8 cellular contexts compared by ENCODE assay signal in genomic region chr5:86971034-86971511, GRCh38.
A peak's percentile ranks its signal among the peaks of the same experiment; 100 is the strongest.
DNase-seq lines count a peak whose midpoint lies in the region; ATAC-seq and TF ChIP-seq lines count a peak whose summit lies in the region.

No MANE protein-coding gene starts in this region.

- no peak overlapping the region for H3K27ac ChIP-seq in 22Rv1

- in situ Hi-C loops in GM13977 (cut with MboI; ENCODE audit: low pct_unique_long_range_greater_than_20kb, low sequenced_read_pairs, unreplicated experiment), result no loop called here

- intact Hi-C loops in dendritic cell treated with granulocyte-macrophage colony-stimulating factor and Interleukin-4, amounts not matched to agents 40 ng/mL and 50 ng/mL, for 4 days (cut with micrococcal nuclease), result loop anchor here (1.0 to 5.0 kb wide), 2 partner anchors 42 to 441 kb away; partner anchors contain the start of gene CCNH

- peak; percentile 2 for DNase-seq in GM13977 (ENCODE audit: low spot score)
- DNase-seq in HuH-7 (ENCODE audit: low spot score), result peak; percentile 2
- no peak for DNase-seq in stimulated activated effector memory CD8-positive, alpha-beta T cell treated with anti-CD3 and anti-CD28 coated beads, Interleukin-12 subunit alpha, Interleukin-12 subunit beta, amount 100 ng/mL, for 72 hours (ENCODE audit: low spot score in 2 of 2)
- no peak for DNase-seq in activated gamma-delta T cell (lab: John Stamatoyannopoulos, UW)
- no peak for DNase-seq in amniotic stem cell (lab: John Stamatoyannopoulos, UW)

- TF ChIP-seq CTCF in 22Rv1 (IDR thresholded peaks at IDR 0.05) (peak; percentile 38), GM13977 (IDR thresholded peaks at IDR 0.05; ENCODE audit: extremely low read depth, insufficient read depth, missing control alignments) (peak; percentile 31)

- peak; percentile 50 for ATAC-seq in stimulated activated effector memory CD8-positive, alpha-beta T cell treated with anti-CD3 and anti-CD28 coated beads, Interleukin-12 subunit alpha, Interleukin-12 subunit beta, amount 100 ng/mL, for 72 hours
- ATAC-seq in HG02571 (IDR thresholded peaks at IDR 0.05; ENCODE audit: unreplicated experiment), result no peak

- H3K9me3 Mint-ChIP-seq in dendritic cell treated with granulocyte-macrophage colony-stimulating factor and Interleukin-4, amounts not matched to agents 40 ng/mL and 50 ng/mL, for 4 days, result no peaks in the 10 kb centered on the region
- no peaks in the 10 kb centered on the region for H3K9me3 Mint-ChIP-seq in stimulated activated effector memory CD8-positive, alpha-beta T cell treated with anti-CD3 and anti-CD28 coated beads, Interleukin-12 subunit alpha, Interleukin-12 subunit beta, amount 100 ng/mL, for 72 hours

- H3K27ac Mint-ChIP-seq in dendritic cell treated with granulocyte-macrophage colony-stimulating factor and Interleukin-4, amounts not matched to agents 40 ng/mL and 50 ng/mL, for 4 days, result peak overlapping the region; percentile 38
- H3K27ac Mint-ChIP-seq in stimulated activated effector memory CD8-positive, alpha-beta T cell treated with anti-CD3 and anti-CD28 coated beads, Interleukin-12 subunit alpha, Interleukin-12 subunit beta, amount 100 ng/mL, for 72 hours, result no peak overlapping the region

- peaks cover 2% of the 10 kb centered on the region for H3K27me3 Mint-ChIP-seq in dendritic cell treated with granulocyte-macrophage colony-stimulating factor and Interleukin-4, amounts not matched to agents 40 ng/mL and 50 ng/mL, for 4 days

- H3K4me3 Mint-ChIP-seq in dendritic cell treated with granulocyte-macrophage colony-stimulating factor and Interleukin-4, amounts not matched to agents 40 ng/mL and 50 ng/mL, for 4 days, result peak overlapping the region; percentile 32
- no peak overlapping the region for H3K4me3 Mint-ChIP-seq in stimulated activated effector memory CD8-positive, alpha-beta T cell treated with anti-CD3 and anti-CD28 coated beads, Interleukin-12 subunit alpha, Interleukin-12 subunit beta, amount 100 ng/mL, for 72 hours

- no peaks in the 10 kb centered on the region for H3K36me3 Mint-ChIP-seq in dendritic cell treated with granulocyte-macrophage colony-stimulating factor and Interleukin-4, amounts not matched to agents 40 ng/mL and 50 ng/mL, for 4 days (ENCODE audit: low read depth)
- H3K36me3 Mint-ChIP-seq in stimulated activated effector memory CD8-positive, alpha-beta T cell treated with anti-CD3 and anti-CD28 coated beads, Interleukin-12 subunit alpha, Interleukin-12 subunit beta, amount 100 ng/mL, for 72 hours, result no peaks in the 10 kb centered on the region

- H3K4me1 Mint-ChIP-seq in dendritic cell treated with granulocyte-macrophage colony-stimulating factor and Interleukin-4, amounts not matched to agents 40 ng/mL and 50 ng/mL, for 4 days (ENCODE audit: low read depth), result peaks cover 46% of the 10 kb centered on the region
- peaks cover 11% of the 10 kb centered on the region for H3K4me1 Mint-ChIP-seq in stimulated activated effector memory CD8-positive, alpha-beta T cell treated with anti-CD3 and anti-CD28 coated beads, Interleukin-12 subunit alpha, Interleukin-12 subunit beta, amount 100 ng/mL, for 72 hours

Comparison
In these comparisons a context has a peak if more than half of its experiments do, and no peak if none do; other contexts are left out.
1. DNase-seq: peak in GM13977 (single experiment) and HuH-7 (single experiment); none in stimulated activated effector memory CD8-positive, alpha-beta T cell treated with anti-CD3 and anti-CD28 coated beads, Interleukin-12 subunit alpha, Interleukin-12 subunit beta, amount 100 ng/mL, for 72 hours (0 of 2), activated gamma-delta T cell (single experiment) and amniotic stem cell (single experiment).